In genomic region chr2:241063093-241063551, GRCh38 we compare ENCODE assay signal across 15 cellular contexts. TPM values are rescaled to one million over a fixed set of nuclear protein-coding genes. Genes with fewer than 3 reads are reported as not detected.
DNase-seq lines count a peak whose midpoint lies in the region; ATAC-seq and TF ChIP-seq lines count a peak whose summit lies in the region.
"Had no signal": no experiment of that assay in that cellular context is flagged by ENCODE, and none has a peak within 500 bp of the region (broad histone marks: within the 10 kb centered on the region; RNA-seq: fewer than 3 reads in every experiment).

No MANE protein-coding gene starts in this region.

- H3K36me3 ChIP-seq in mucosa of descending colon (ENCODE audit: low read depth) = no peaks in the 10 kb centered on the region

- DNase-seq in Right ventricle myocardium inferior (ENCODE audit: missing footprints) (peak; percentile 55), cardiac septum (ENCODE audit: low spot score) (no peak), mucosa of descending colon (peak in 2 of 3 donors; percentile 21 to 51), cerebellar cortex (ENCODE audit: low spot score) (no peak), cortex of kidney (lab: John Stamatoyannopoulos, UW) (no peak), NCI-H2107 (lab: John Stamatoyannopoulos, UW) (no peak)
- DNase-seq: ACHN; activated CD4-positive, CD25-positive, alpha-beta regulatory T cell treated with anti-CD3 and anti-CD28 coated beads, Interleukin-2, amount 50 U/mL, for 72 hours; effector memory CD8-positive, alpha-beta T cell; gastrocnemius medialis; NCI-H1092; stimulated activated CD4-positive, alpha-beta T cell treated with anti-CD3 and anti-CD28 coated beads, Interleukin-4, amount 100 ng/mL, for 24 hours had no signal

- no peak for TF ChIP-seq CTCF in mucosa of descending colon (IDR thresholded peaks at IDR 0.05)

- ATAC-seq in Right ventricle myocardium inferior = no peak
- peak; percentile 58 for ATAC-seq in esophagus mucosa
- peak; percentile 38 for ATAC-seq in mucosa of descending colon
- ATAC-seq in HG02623 (IDR thresholded peaks at IDR 0.05; ENCODE audit: unreplicated experiment) = no peak
- ATAC-seq: gastrocnemius medialis, K562 had no signal

- H3K4me3 ChIP-seq in mucosa of descending colon = no peak overlapping the region
- H3K4me3 ChIP-seq: gastrocnemius medialis, K562 had no signal

- no peaks in the 10 kb centered on the region for H3K4me1 ChIP-seq in mucosa of descending colon (ENCODE audit: low read depth)
- H3K4me1 ChIP-seq: gastrocnemius medialis had no signal

- intact Hi-C loops in Right ventricle myocardium inferior (cut with DNase I) = no loop called here
- intact Hi-C loops in cardiac septum (cut with DNase I) = no loop called here
- intact Hi-C loops in mucosa of descending colon (cut with DNase I, micrococcal nuclease) = no loop called here

- H3K9me3 ChIP-seq in mucosa of descending colon = no peaks in the 10 kb centered on the region
- H3K9me3 ChIP-seq: gastrocnemius medialis had no signal

RNA-seq across cellular contexts. Expression of gene MTERF4, which starts 39.0 kb away (rescaled TPM):
- total RNA-seq in Right ventricle myocardium inferior (23.0 TPM), cardiac septum (21.0 TPM), esophagus mucosa (23.7 TPM), mucosa of descending colon (10 to 100 TPM; 25.4 to 41.7 (median 32.2) TPM)

Comparison
In these comparisons a context has a peak if more than half of its experiments do, and no peak if none do; other contexts are left out.
1. DNase-seq: peak in Right ventricle myocardium inferior (single experiment) and mucosa of descending colon (2 of 3); none in cardiac septum (single experiment), cerebellar cortex (single experiment), cortex of kidney (single experiment) and NCI-H2107 (single experiment).
2. ATAC-seq: peak in esophagus mucosa (single experiment) and mucosa of descending colon (single experiment); none in Right ventricle myocardium inferior (single experiment) and HG02623 (single experiment).